14 cellular contexts compared by ENCODE assay signal in the genomic region with DNA sequence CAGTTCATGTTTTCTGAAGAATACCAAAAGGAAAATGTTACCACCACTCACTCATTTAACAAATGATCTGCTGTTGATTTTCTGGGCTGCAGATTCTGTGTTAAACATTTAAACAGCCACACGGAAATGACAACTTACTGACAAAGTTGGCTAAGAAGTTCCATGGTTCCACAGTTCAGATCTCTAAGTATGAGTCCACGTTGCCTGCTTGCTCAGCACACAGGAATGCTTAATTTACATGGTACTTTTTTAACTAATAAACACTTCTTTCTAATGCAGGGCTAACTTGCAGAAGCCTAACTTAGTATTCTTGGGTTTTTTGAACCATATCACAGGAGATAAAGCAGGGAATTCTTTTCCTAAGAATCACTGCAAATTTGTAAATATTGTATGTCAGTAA. TPM values are rescaled to one million over a fixed set of nuclear protein-coding genes. Genes with fewer than 3 reads are reported as not detected.
A peak's percentile ranks its signal among the peaks of the same experiment; 100 is the strongest.
DNase-seq lines count a peak whose midpoint lies in the region; ATAC-seq and TF ChIP-seq lines count a peak whose summit lies in the region.
"Had no signal": no experiment of that assay in that cellular context is flagged by ENCODE, and none has a peak within 500 bp of the region (broad histone marks: within the 10 kb centered on the region; RNA-seq: fewer than 3 reads in every experiment).

No MANE protein-coding gene starts in this region.

- no peaks in the 10 kb centered on the region for H3K9me3 ChIP-seq in MG63

- no peaks in the 10 kb centered on the region for H3K9me3 Mint-ChIP-seq in central memory CD8-positive, alpha-beta T cell
- H3K9me3 Mint-ChIP-seq: activated naive CD4-positive, alpha-beta T cell treated with anti-CD3 and anti-CD28 coated beads, Interleukin-2, amount 50 U/mL, for 72 hours had no signal

- peak overlapping the region; percentile 29 for H3K27ac Mint-ChIP-seq in central memory CD8-positive, alpha-beta T cell (ENCODE audit: low read depth)
- H3K27ac Mint-ChIP-seq: activated naive CD4-positive, alpha-beta T cell treated with anti-CD3 and anti-CD28 coated beads, Interleukin-2, amount 50 U/mL, for 72 hours; progenitor cell of endocrine pancreas had no signal

- peaks cover 3% of the 10 kb centered on the region for H3K36me3 Mint-ChIP-seq in central memory CD8-positive, alpha-beta T cell (ENCODE audit: insufficient read depth)
- H3K36me3 Mint-ChIP-seq: activated naive CD4-positive, alpha-beta T cell treated with anti-CD3 and anti-CD28 coated beads, Interleukin-2, amount 50 U/mL, for 72 hours had no signal

- in situ Hi-C loops in Caki2 (cut with HindIII; ENCODE audit: low pct_unique_long_range_greater_than_20kb, low sequenced_read_pairs): no loop called here

- DNase-seq in Caki2 (ENCODE audit: low read depth): peak; percentile 27
- peak; percentile 31 for DNase-seq in MG63
- DNase-seq in central memory CD8-positive, alpha-beta T cell (ENCODE audit: low spot score in 2 of 2): no peak
- DNase-seq in kidney tubule cell (ENCODE audit: low spot score): peak; percentile 82
- DNase-seq in SHP77 (lab: John Stamatoyannopoulos, UW): no peak
- DNase-seq in stimulated activated CD4-positive, alpha-beta T cell treated with anti-CD3 and anti-CD28 coated beads, Interleukin-15, amount 100 ng/mL, for 24 hours: no peak
- DNase-seq in GM20000 (ENCODE audit: low spot score): no peak
- DNase-seq: NCI-H2171; stimulated activated CD4-positive, alpha-beta T cell treated with anti-CD3 and anti-CD28 coated beads, Interleukin-2, amount 100 ng/mL, for 48 hours; stimulated activated naive CD4-positive, alpha-beta T cell; T-helper 17 cell had no signal

- H3K27me3 ChIP-seq in MG63: no peaks in the 10 kb centered on the region

- no peaks in the 10 kb centered on the region for H3K36me3 ChIP-seq in MG63

- peaks cover 54% of the 10 kb centered on the region for H3K4me1 Mint-ChIP-seq in central memory CD8-positive, alpha-beta T cell

- no peaks in the 10 kb centered on the region for H3K27me3 Mint-ChIP-seq in central memory CD8-positive, alpha-beta T cell
- H3K27me3 Mint-ChIP-seq: progenitor cell of endocrine pancreas, T-helper 17 cell had no signal

- no peak overlapping the region for H3K4me3 ChIP-seq in MG63

- ATAC-seq in central memory CD8-positive, alpha-beta T cell (replicated peaks; ENCODE audit: extremely low read depth, poor library complexity, severe bottlenecking): no peak
- no peak for ATAC-seq in HG03196 (IDR thresholded peaks at IDR 0.05; ENCODE audit: unreplicated experiment)
- ATAC-seq: activated naive CD4-positive, alpha-beta T cell treated with anti-CD3 and anti-CD28 coated beads, Interleukin-2, amount 50 U/mL, for 72 hours; T-helper 17 cell had no signal

- no peak overlapping the region for H3K4me3 Mint-ChIP-seq in central memory CD8-positive, alpha-beta T cell
- H3K4me3 Mint-ChIP-seq: T-helper 17 cell had no signal

- TF ChIP-seq CTCF in GM20000 (IDR thresholded peaks at IDR 0.05; ENCODE audit: extremely low read depth, missing control alignments): no peak

RNA-seq across cellular contexts. Expression of a gene that starts 34.7 kb away (rescaled TPM):
- total RNA-seq in Caki2 (2014; rRNA removed; shearing (Covaris generic); ENCODE audit: low replicate concordance): 0.88 and 4.9 TPM in 2 replicates
- total RNA-seq in MG63 (2014; rRNA removed; shearing (Covaris generic); ENCODE audit: low replicate concordance): 0.39 and 2.7 TPM in 2 replicates

Comparison
In these comparisons a context has a peak if more than half of its experiments do, and no peak if none do; other contexts are left out.
1. DNase-seq: peak in Caki2 (single experiment), MG63 (single experiment) and kidney tubule cell (single experiment); none in central memory CD8-positive, alpha-beta T cell (0 of 2), SHP77 (0 of 2), stimulated activated CD4-positive, alpha-beta T cell treated with anti-CD3 and anti-CD28 coated beads, Interleukin-15, amount 100 ng/mL, for 24 hours (single experiment) and GM20000 (single experiment).